Comparison of ENCODE assay signal across 16 cellular contexts in the genomic region with DNA sequence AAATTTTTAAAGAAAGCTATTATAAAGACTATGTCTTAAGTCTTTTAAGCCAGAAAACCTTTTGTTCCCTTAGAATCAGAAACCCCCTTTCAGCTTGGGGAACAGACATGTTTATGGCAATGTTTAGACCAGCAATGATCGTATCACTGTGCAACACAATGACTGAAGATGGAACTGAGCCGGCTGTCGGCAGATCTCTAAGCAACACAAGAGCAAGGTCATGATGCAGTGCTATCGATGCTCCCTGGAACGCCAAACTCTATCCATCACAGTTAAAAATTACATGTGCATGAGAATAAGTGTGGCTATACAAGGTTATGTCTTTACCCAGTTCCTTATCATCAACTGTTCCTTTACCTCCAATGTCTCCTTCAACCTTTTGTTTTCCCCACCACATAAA. TPM values are rescaled to one million over a fixed set of nuclear protein-coding genes. Genes with fewer than 3 reads are reported as not detected.
DNase-seq lines count a peak whose midpoint lies in the region; ATAC-seq and TF ChIP-seq lines count a peak whose summit lies in the region.
"Had no signal": no experiment of that assay in that cellular context is flagged by ENCODE, and none has a peak within 500 bp of the region (broad histone marks: within the 10 kb centered on the region; RNA-seq: fewer than 3 reads in every experiment).

No MANE protein-coding gene starts in this region.

- no peak for ATAC-seq in CD4-positive, CD25-positive, alpha-beta regulatory T cell (ENCODE audit: low read depth in 2 of 2)
- ATAC-seq in T-cell (replicated peaks in 1 of 4) (no peak), HG03378 (IDR thresholded peaks at IDR 0.05; ENCODE audit: unreplicated experiment) (no peak), HG02759 (IDR thresholded peaks at IDR 0.05; ENCODE audit: unreplicated experiment) (no peak)

- H3K4me1 Mint-ChIP-seq in CD4-positive, CD25-positive, alpha-beta regulatory T cell, result peaks cover 7 to 62% (median 51%) of the 10 kb centered on the region in 4 donors
- peaks cover 63 to 70% (median 64%) of the 10 kb centered on the region in 3 donors for H3K4me1 Mint-ChIP-seq in T-cell

- H3K4me2 ChIP-seq in smooth muscle cell, result no peak overlapping the region

- H3K4me3 ChIP-seq in CD4-positive, CD25-positive, alpha-beta regulatory T cell (ENCODE audit: low read depth, low read length), result no peak overlapping the region
- no peak overlapping the region for H3K4me3 ChIP-seq in iPS-20b (ENCODE audit: low read length)
- no peak overlapping the region for H3K4me3 ChIP-seq in smooth muscle cell

- peaks cover 4% of the 10 kb centered on the region for H3F3A ChIP-seq in smooth muscle cell (ENCODE audit: low read depth)

- H3K79me2 ChIP-seq in smooth muscle cell (ENCODE audit: low read depth), result peaks cover 31% of the 10 kb centered on the region

- H3K27ac Mint-ChIP-seq in CD4-positive, CD25-positive, alpha-beta regulatory T cell, result peak overlapping the region; percentile 65 to 100 (median 80)
- peak overlapping the region; percentile 99 to 100 for H3K27ac Mint-ChIP-seq in T-cell

- peak overlapping the region in 1 of 4 donors; percentile 93 for H3K4me3 Mint-ChIP-seq in CD4-positive, CD25-positive, alpha-beta regulatory T cell
- peak overlapping the region in 1 of 3 donors; percentile 91 for H3K4me3 Mint-ChIP-seq in T-cell

- no peaks in the 10 kb centered on the region for H3K9me3 Mint-ChIP-seq in CD4-positive, CD25-positive, alpha-beta regulatory T cell
- H3K9me3 Mint-ChIP-seq in T-cell, result no peaks in the 10 kb centered on the region
- H3K9me3 Mint-ChIP-seq: T-helper 1 cell treated with Interleukin-12 subunit alpha and Interleukin-12 subunit beta and Interleukin-4 antibody, amounts not matched to agents 30 μg/mL and 1 μg/mL, for 36 hours had no signal

- no peaks in the 10 kb centered on the region for H3K9me3 ChIP-seq in CD4-positive, CD25-positive, alpha-beta regulatory T cell (ENCODE audit: control insufficient read depth in 2 of 2, low read length in 2 of 2)
- H3K9me3 ChIP-seq in iPS-20b (ENCODE audit: insufficient read depth, low read depth, low read length) (no peaks in the 10 kb centered on the region), smooth muscle cell (replicated peaks; ENCODE audit: low read depth) (no peaks in the 10 kb centered on the region)
- H3K9me3 ChIP-seq: thyroid gland had no signal

- POLR2A ChIA-PET in T-cell (lab: Charles Lee), result interaction anchor here in 1 of 2 donors (0.6 kb wide), 1 partner anchor 29 kb away, joined by 3 read pairs; no protein-coding TSS in a partner anchor

- no peaks in the 10 kb centered on the region for H3K27me3 ChIP-seq in CD4-positive, CD25-positive, alpha-beta regulatory T cell (ENCODE audit: control insufficient read depth, insufficient read depth, low read length)
- H3K27me3 ChIP-seq in iPS-20b (ENCODE audit: insufficient read depth, low read length) (peaks cover 12% of the 10 kb centered on the region; the same call in 1 of the 2 replicates), smooth muscle cell (ENCODE audit: low read depth) (no peaks in the 10 kb centered on the region)
- H3K27me3 ChIP-seq: thyroid gland had no signal

- H3K27ac ChIP-seq in 22Rv1 (peak overlapping the region; percentile 84), iPS-20b (ENCODE audit: low read length) (no peak overlapping the region), smooth muscle cell (ENCODE audit: low read depth) (no peak overlapping the region)
- peak overlapping the region; percentile 100 for H3K27ac ChIP-seq in CD4-positive, CD25-positive, alpha-beta regulatory T cell (ENCODE audit: insufficient read depth, low read length, poor library complexity, severe bottlenecking)

- H3K9ac ChIP-seq in iPS-20b (ENCODE audit: low read depth, low read length), result peak overlapping the region; percentile 76; the same call in 1 of the 2 replicates
- H3K9ac ChIP-seq in smooth muscle cell (ENCODE audit: low read depth), result no peak overlapping the region

- no peak for DNase-seq in CD4-positive, CD25-positive, alpha-beta regulatory T cell
- DNase-seq in T-cell (no peak), NCI-H2081 treated with DMSO at 0.1 percent for 48 hours (lab: John Stamatoyannopoulos, UW) (no peak), smooth muscle cell (lab: John Stamatoyannopoulos, UW; ENCODE audit: unreplicated experiment) (no peak)
- DNase-seq: activated CD4-positive, alpha-beta T cell treated with anti-CD3 and anti-CD28 coated beads for 4 hours; activated effector memory CD4-positive, alpha-beta T cell treated with Interleukin-2 at 50 U/mL for 16 hours; NCI-H1694 treated with DMSO at 0.1 percent for 48 hours; stimulated activated CD4-positive, alpha-beta T cell treated with anti-CD3 and anti-CD28 coated beads, Interleukin-1b, Interleukin-23, amount 100 ng/mL, for 48 hours; thyroid gland had no signal

- H3K27me3 Mint-ChIP-seq in CD4-positive, CD25-positive, alpha-beta regulatory T cell, result peaks cover 12% of the 10 kb centered on the region
- no peaks in the 10 kb centered on the region for H3K27me3 Mint-ChIP-seq in T-cell

- CTCF ChIA-PET in T-cell (lab: Charles Lee), result interaction anchor here in 1 of 2 donors (1.6 to 3.0 kb wide), 3 partner anchors 34 to 91 kb away, joined by 3 to 19 read pairs (median 7); a partner anchor contains a TSS

- TF ChIP-seq CTCF in 22Rv1 (IDR thresholded peaks at IDR 0.05) (no peak), smooth muscle cell (IDR thresholded peaks at IDR 0.05; ENCODE audit: borderline replicate concordance, insufficient read depth, poor library complexity, severe bottlenecking) (no peak)

- peaks cover 25% of the 10 kb centered on the region for H4K20me1 ChIP-seq in smooth muscle cell (ENCODE audit: low read depth)

- WGBS in smooth muscle cell (ENCODE audit: low lambda C conversion rate), result 91% methylated on average over 5 of the region's 5 CpGs

- no peak overlapping the region for H2AFZ ChIP-seq in smooth muscle cell (ENCODE audit: low read depth)

- peaks cover 77% of the 10 kb centered on the region for H3K4me1 ChIP-seq in CD4-positive, CD25-positive, alpha-beta regulatory T cell (ENCODE audit: control insufficient read depth, insufficient read depth, low read length, poor library complexity, severe bottlenecking)
- H3K4me1 ChIP-seq in iPS-20b (ENCODE audit: insufficient read depth, low read length) (peaks cover 26% of the 10 kb centered on the region), smooth muscle cell (ENCODE audit: low read depth) (peaks cover 37% of the 10 kb centered on the region)

- no peaks in the 10 kb centered on the region for H3K36me3 ChIP-seq in CD4-positive, CD25-positive, alpha-beta regulatory T cell (ENCODE audit: control insufficient read depth, insufficient read depth, low read length)
- H3K36me3 ChIP-seq in iPS-20b (ENCODE audit: insufficient read depth, low read depth, low read length) (peaks cover 19% of the 10 kb centered on the region), smooth muscle cell (ENCODE audit: low read depth) (no peaks in the 10 kb centered on the region)
- H3K36me3 ChIP-seq: thyroid gland had no signal

- peaks cover 13% of the 10 kb centered on the region for H3K36me3 Mint-ChIP-seq in CD4-positive, CD25-positive, alpha-beta regulatory T cell
- H3K36me3 Mint-ChIP-seq in T-cell, result peaks cover 6% of the 10 kb centered on the region

RNA-seq across cellular contexts. Expression of a gene that starts 1.8 kb away (rescaled TPM):
- 268 TPM for total RNA-seq in CD4-positive, CD25-positive, alpha-beta regulatory T cell
- 1 to 10 TPM; 2.3 to 4.3 (median 3.4) TPM for polyA plus RNA-seq in CD4-positive, CD25-positive, alpha-beta regulatory T cell
- total RNA-seq in T-cell (100 to 1,000 TPM; 250 to 319 (median 294) TPM), smooth muscle cell (5.7 and 9.0 TPM in 2 replicates)
- 6.8 and 8.9 TPM in 2 replicates for polyA plus RNA-seq in smooth muscle cell

RNA-seq across cellular contexts. Expression of a gene that starts 10.2 kb away (rescaled TPM):
- 1.3 TPM for total RNA-seq in CD4-positive, CD25-positive, alpha-beta regulatory T cell
- polyA plus RNA-seq in CD4-positive, CD25-positive, alpha-beta regulatory T cell, result not detected
- 1 to 10 TPM; 1.6 to 3.1 (median 2.8) TPM for total RNA-seq in T-cell
- total RNA-seq in smooth muscle cell, result 0.09 and 0.13 TPM in 2 replicates
- 0.08 TPM in 1 of 2 replicates, not detected in the other for polyA plus RNA-seq in smooth muscle cell
- total RNA-seq: LHCN-M2 had no signal
- polyA plus RNA-seq: BJ had no signal

Comparison
In these comparisons a context has a peak if more than half of its experiments do, and no peak if none do; other contexts are left out.
1. H3K27ac ChIP-seq: peak in 22Rv1 (single experiment) and CD4-positive, CD25-positive, alpha-beta regulatory T cell (single experiment); none in iPS-20b (single experiment) and smooth muscle cell (single experiment).
2. RNA of a gene that starts 1.8 kb away (total RNA-seq): 250 to 319 TPM in T-cell and 268 TPM in CD4-positive, CD25-positive, alpha-beta regulatory T cell (single experiment); 5.7 to 9.0 TPM in smooth muscle cell; every median in the first group is over 10 times any median in the second.